ENCODE assay signal across 8 cellular contexts in genomic region chr11:46594383-46594718, GRCh38. TPM values are rescaled to one million over a fixed set of nuclear protein-coding genes. Genes with fewer than 3 reads are reported as not detected.
DNase-seq lines count a peak whose midpoint lies in the region; ATAC-seq and TF ChIP-seq lines count a peak whose summit lies in the region.

No MANE protein-coding gene starts in this region.

- CTCF ChIA-PET in BJ (lab: Yijun Ruan, JAX): no interaction called here

- peak overlapping the region; percentile 46 for H2AFZ ChIP-seq in neural cell (ENCODE audit: low read depth, low read length)

- H3K79me2 ChIP-seq in neural cell (replicated peaks; ENCODE audit: insufficient read depth, low read length): peaks cover 43% of the 10 kb centered on the region

- no peaks in the 10 kb centered on the region for H3K9me2 ChIP-seq in neural cell (ENCODE audit: insufficient read depth, low read length)

- POLR2A ChIA-PET in BJ (lab: Charles Lee): no interaction called here

- H3F3A ChIP-seq in neural cell (ENCODE audit: insufficient read depth, low read length, poor library complexity, severe bottlenecking): no peaks in the 10 kb centered on the region

- no peak for ATAC-seq in HG03565 (IDR thresholded peaks at IDR 0.05; ENCODE audit: unreplicated experiment)

- peak overlapping the region; percentile 64 for H3K4me3 ChIP-seq in BJ (ENCODE audit: low read depth, low read length)
- peak overlapping the region; percentile 92 for H3K4me3 ChIP-seq in MG63
- H3K4me3 ChIP-seq in dorsolateral prefrontal cortex: peak overlapping the region; percentile 73 to 100 (median 93)
- H3K4me3 ChIP-seq in neural cell (ENCODE audit: low read length): peak overlapping the region; percentile 76

- H3K27me3 ChIP-seq in BJ (ENCODE audit: control insufficient read depth, insufficient read depth, low read length): no peaks in the 10 kb centered on the region
- no peaks in the 10 kb centered on the region for H3K27me3 ChIP-seq in MG63
- H3K27me3 ChIP-seq in dorsolateral prefrontal cortex: no peaks in the 10 kb centered on the region
- H3K27me3 ChIP-seq in neural cell (ENCODE audit: insufficient read depth, low read depth, low read length): no peaks in the 10 kb centered on the region

- intact Hi-C loops in dorsolateral prefrontal cortex (cut with DNase I): no loop called here

- TF ChIP-seq CTCF in BJ (IDR thresholded peaks at IDR 0.05; ENCODE audit: insufficient read depth, low read depth, low read length) (no peak), dorsolateral prefrontal cortex (IDR thresholded peaks at IDR 0.05 in 54 of 56, conservative IDR thresholded peaks at IDR 0.05 in 2 of 56; ENCODE audit: low read depth in 1 of 56, partially characterized antibody in 56 of 56) (no peak), neural cell (IDR thresholded peaks at IDR 0.05; ENCODE audit: poor library complexity, severe bottlenecking) (no peak)

- no peaks in the 10 kb centered on the region for H3K9me3 ChIP-seq in MG63
- H3K9me3 ChIP-seq in neural cell (ENCODE audit: low read length): no peaks in the 10 kb centered on the region

- H4K20me1 ChIP-seq in neural cell (ENCODE audit: insufficient read depth): no peaks in the 10 kb centered on the region

- peak overlapping the region; percentile 35 for H3K4me2 ChIP-seq in neural cell (ENCODE audit: low read length)

- H3K27ac ChIP-seq in dorsolateral prefrontal cortex (peak overlapping the region; percentile 13 to 93 (median 85)), neural cell (ENCODE audit: low read length) (peak overlapping the region; percentile 85)

- TF ChIP-seq RAD21 in neural cell (conservative IDR thresholded peaks at IDR 0.05): no peak

- H3K36me3 ChIP-seq in BJ (ENCODE audit: control insufficient read depth, insufficient read depth, low read length) (no peaks in the 10 kb centered on the region), MG63 (no peaks in the 10 kb centered on the region), neural cell (ENCODE audit: insufficient read depth, low read length) (no peaks in the 10 kb centered on the region)

- TF ChIP-seq EP300 in neural cell (conservative IDR thresholded peaks at IDR 0.05; ENCODE audit: poor library complexity, severe bottlenecking): no peak

- H3K9ac ChIP-seq in neural cell (ENCODE audit: low read length): peak overlapping the region; percentile 91

- no peak for DNase-seq in BJ (ENCODE audit: low read depth)
- DNase-seq in MG63: no peak
- no peak for DNase-seq in dorsolateral prefrontal cortex
- DNase-seq in hypothalamus (lab: John Stamatoyannopoulos, UW): no peak
- DNase-seq in DMS153 treated with DMSO at 0.1 percent for 48 hours (lab: John Stamatoyannopoulos, UW; ENCODE audit: unreplicated experiment): no peak
- DNase-seq in A172 (ENCODE audit: low spot score): no peak

TF ChIP-seq in neural cell, 6 proteins besides CTCF, POLR2A, EP300 and RAD21:
- TF ChIP-seq SMC3 (conservative IDR thresholded peaks at IDR 0.05; ENCODE audit: poor library complexity) (no peak), POLR2AphosphoS5 (IDR thresholded peaks at IDR 0.05) (no peak), REST (IDR thresholded peaks at IDR 0.05; ENCODE audit: borderline replicate concordance) (no peak), TAF1 (IDR thresholded peaks at IDR 0.05; ENCODE audit: low read depth) (no peak), MXI1 (conservative IDR thresholded peaks at IDR 0.05; ENCODE audit: poor library complexity, severe bottlenecking) (no peak), EZH2 (IDR thresholded peaks at IDR 0.05; ENCODE audit: borderline replicate concordance, insufficient read depth, low read length, poor library complexity, severe bottlenecking) (no peak)

RNA-seq across cellular contexts. Expression of gene AMBRA1, which starts 0.5 kb away (rescaled TPM):
- polyA plus RNA-seq in BJ (2011; rRNA removed): 9.9 and 12.8 TPM in 2 replicates
- polyA minus RNA-seq in BJ (2011; rRNA and poly(A)+ RNA removed): 25.2 and 35.3 TPM in 2 replicates
- total RNA-seq in MG63 (2014; rRNA removed; shearing (Covaris generic); ENCODE audit: low replicate concordance): 17.0 and 17.7 TPM in 2 replicates
- 10 to 100 TPM; 38.0 to 80.2 (median 50.1) TPM for total RNA-seq in dorsolateral prefrontal cortex
- 34.5 and 37.6 TPM in 2 replicates for polyA plus RNA-seq in neural cell
- 66.0 and 78.2 TPM in 2 replicates for polyA minus RNA-seq in neural cell
- 27.3 and 44.3 TPM in 2 replicates for total RNA-seq in A172 (2014; rRNA removed; shearing (Covaris generic))

RNA-seq across cellular contexts. Expression of gene HARBI1, which starts 22.7 kb away (rescaled TPM):
- 3.6 and 4.5 TPM in 2 replicates for polyA plus RNA-seq in BJ (2011; rRNA removed)
- polyA minus RNA-seq in BJ (2011; rRNA and poly(A)+ RNA removed): 2.4 and 3.8 TPM in 2 replicates
- total RNA-seq in MG63 (2014; rRNA removed; shearing (Covaris generic); ENCODE audit: low replicate concordance): 4.0 and 4.5 TPM in 2 replicates
- 10 to 100 TPM in 23 of 120 experiments, 1 to 10 TPM in 97; 4.5 to 29.2 (median 8.0) TPM for total RNA-seq in dorsolateral prefrontal cortex
- 5.4 and 9.5 TPM in 2 replicates for polyA plus RNA-seq in neural cell
- 10.5 and 14.1 TPM in 2 replicates for polyA minus RNA-seq in neural cell
- 5.2 and 7.4 TPM in 2 replicates for total RNA-seq in A172 (2014; rRNA removed; shearing (Covaris generic))

RNA-seq across cellular contexts. Expression of gene ATG13, which starts 23.0 kb away (rescaled TPM):
- polyA plus RNA-seq in BJ (2011; rRNA removed): 80.0 and 111 TPM in 2 replicates
- polyA minus RNA-seq in BJ (2011; rRNA and poly(A)+ RNA removed): 91.2 and 143 TPM in 2 replicates
- total RNA-seq in MG63 (2014; rRNA removed; shearing (Covaris generic); ENCODE audit: low replicate concordance): 41.2 and 48.0 TPM in 2 replicates
- total RNA-seq in dorsolateral prefrontal cortex: 100 to 1,000 TPM; 107 to 201 (median 150) TPM
- 21.1 and 28.5 TPM in 2 replicates for polyA plus RNA-seq in neural cell
- 54.8 and 59.4 TPM in 2 replicates for polyA minus RNA-seq in neural cell
- 66.5 and 93.3 TPM in 2 replicates for total RNA-seq in A172 (2014; rRNA removed; shearing (Covaris generic))
